9 cellular contexts compared by ENCODE assay signal in genomic region chr7:66859794-66860645, GRCh38.
DNase-seq lines count a peak whose midpoint lies in the region; ATAC-seq lines count a peak whose summit lies in the region.
"Had no signal": no experiment of that assay in that cellular context is flagged by ENCODE, and none has a peak within 500 bp of the region (broad histone marks: within the 10 kb centered on the region; RNA-seq: fewer than 3 reads in every experiment).

No MANE protein-coding gene starts in this region.

- H3K4me3 ChIP-seq in naive thymus-derived CD4-positive, alpha-beta T cell (ENCODE audit: low read length) = no peak overlapping the region

- H3K36me3 ChIP-seq in naive thymus-derived CD4-positive, alpha-beta T cell (ENCODE audit: control insufficient read depth in 2 of 3, insufficient read depth in 3 of 3, low read length in 3 of 3) = peaks cover 0 to 14% (median 7%) of the 10 kb centered on the region in 3 experiments

- H3K27me3 ChIP-seq in naive thymus-derived CD4-positive, alpha-beta T cell (ENCODE audit: control insufficient read depth in 2 of 2, insufficient read depth in 2 of 2, low read length in 2 of 2) = no peaks in the 10 kb centered on the region

- no peaks in the 10 kb centered on the region for H3K9me3 ChIP-seq in naive thymus-derived CD4-positive, alpha-beta T cell (ENCODE audit: control insufficient read depth in 2 of 3, low read length in 3 of 3)

- no peak overlapping the region for H3K27ac ChIP-seq in naive thymus-derived CD4-positive, alpha-beta T cell (ENCODE audit: low read depth, low read length)

- H3K36me3 Mint-ChIP-seq in naive thymus-derived CD4-positive, alpha-beta T cell = peaks cover 1 to 43% (median 11%) of the 10 kb centered on the region in 5 donors

- H3K27ac Mint-ChIP-seq in naive thymus-derived CD4-positive, alpha-beta T cell = peak overlapping the region in 5 of 9 donors; percentile 5 to 95 (median 62)

- no peaks in the 10 kb centered on the region for H3K9me3 Mint-ChIP-seq in naive thymus-derived CD4-positive, alpha-beta T cell

- peaks cover 0 to 16% (median 4%) of the 10 kb centered on the region in 7 donors for H3K4me1 Mint-ChIP-seq in naive thymus-derived CD4-positive, alpha-beta T cell

- H3K4me3 Mint-ChIP-seq in naive thymus-derived CD4-positive, alpha-beta T cell = peak overlapping the region in 2 of 10 donors; percentile 1 to 80

- ATAC-seq in naive thymus-derived CD4-positive, alpha-beta T cell = no peak
- no peak for ATAC-seq in left lobe of liver
- ATAC-seq in GM21423 (IDR thresholded peaks at IDR 0.05; ENCODE audit: unreplicated experiment) = no peak

- DNase-seq in DMS79 (lab: John Stamatoyannopoulos, UW) (peak; percentile 49), NCI-H69 (lab: John Stamatoyannopoulos, UW) (peak; percentile 17), astrocyte of the hippocampus (ENCODE audit: low read depth, low spot score) (peak; percentile 20), left lobe of liver (ENCODE audit: low spot score) (no peak), MV-4-11 (lab: John Stamatoyannopoulos, UW) (no peak), HT-29 (ENCODE audit: low spot score) (no peak)
- peak in 1 of 9 donors; percentile 42 for DNase-seq in naive thymus-derived CD4-positive, alpha-beta T cell
- DNase-seq: glutamatergic neuron had no signal

- intact Hi-C loops in naive thymus-derived CD4-positive, alpha-beta T cell (cut with micrococcal nuclease) = loop anchor here in 1 of 2 donors (5.0 kb wide), 1 partner anchor 33 kb away; no protein-coding TSS in a partner anchor

- no peaks in the 10 kb centered on the region for H3K27me3 Mint-ChIP-seq in naive thymus-derived CD4-positive, alpha-beta T cell

- CTCF ChIA-PET in naive thymus-derived CD4-positive, alpha-beta T cell (lab: Charles Lee) = interaction anchor here (1.0 kb wide), 1 partner anchor 15 kb away, joined by 4 read pairs; no protein-coding TSS in a partner anchor

- POLR2A ChIA-PET in naive thymus-derived CD4-positive, alpha-beta T cell (lab: Charles Lee) = interaction anchor here (0.5 to 0.6 kb wide), 2 partner anchors 61 to 206 kb away, joined by 3 to 7 read pairs; partner anchors contain the start of gene TMEM248

- no peaks in the 10 kb centered on the region for H3K4me1 ChIP-seq in naive thymus-derived CD4-positive, alpha-beta T cell (ENCODE audit: control insufficient read depth in 2 of 2, insufficient read depth in 2 of 2, low read length in 2 of 2)

Comparison
In these comparisons a context has a peak if more than half of its experiments do, and no peak if none do; other contexts are left out.
1. DNase-seq: peak in DMS79 (single experiment), NCI-H69 (single experiment) and astrocyte of the hippocampus (single experiment); none in left lobe of liver (single experiment), MV-4-11 (single experiment) and HT-29 (single experiment).